In the genomic region with DNA sequence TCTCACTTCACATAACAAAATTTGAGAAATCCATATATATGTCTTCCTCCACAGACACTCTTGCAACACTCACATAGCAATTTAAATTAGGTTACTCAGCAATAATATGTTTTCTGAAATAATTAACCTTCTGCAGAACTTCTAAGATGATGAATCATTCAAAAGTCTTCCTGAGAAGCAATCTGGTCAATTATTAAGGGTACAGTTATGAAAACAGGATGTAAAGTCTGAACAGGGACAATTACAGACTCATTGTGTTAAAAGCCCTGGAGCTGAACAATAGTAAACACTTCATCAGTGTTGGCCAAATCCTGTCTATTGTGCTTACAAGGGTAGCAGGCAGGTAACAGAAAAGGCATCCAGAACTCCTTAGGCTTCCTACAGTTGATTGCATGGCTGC, we compare ENCODE assay signal across 7 cellular contexts.
DNase-seq lines count a peak whose midpoint lies in the region; ATAC-seq, FAIRE-seq and TF ChIP-seq lines count a peak whose summit lies in the region.

No MANE protein-coding gene starts in this region.

- H3K9me3 Mint-ChIP-seq in chondrocyte (ENCODE audit: low read depth) = no peaks in the 10 kb centered on the region
- H3K9me3 Mint-ChIP-seq in activated CD4-positive, alpha-beta T cell treated with anti-CD3 and anti-CD28 coated beads, Interleukin-2, amount 10 ng/mL, durations not matched to agents 7 days and 5 days = no peaks in the 10 kb centered on the region

- H3K27ac Mint-ChIP-seq in chondrocyte (ENCODE audit: unreplicated experiment) = no peak overlapping the region
- H3K27ac Mint-ChIP-seq in activated CD4-positive, alpha-beta T cell treated with anti-CD3 and anti-CD28 coated beads, Interleukin-2, amount 10 ng/mL, durations not matched to agents 7 days and 5 days = no peak overlapping the region

- peak; percentile 17 for DNase-seq in RWPE1 (ENCODE audit: low spot score)
- peak; percentile 81 for DNase-seq in pulmonary artery endothelial cell (ENCODE audit: low read depth, low spot score)
- no peak for DNase-seq in chondrocyte (ENCODE audit: low spot score)
- no peak for DNase-seq in activated CD4-positive, alpha-beta T cell treated with anti-CD3 and anti-CD28 coated beads, Interleukin-2, amount 10 ng/mL, durations not matched to agents 7 days and 5 days
- DNase-seq in frontal cortex (ENCODE audit: low spot score in 2 of 2) = no peak

- no peak overlapping the region for H3K4me3 Mint-ChIP-seq in chondrocyte (ENCODE audit: unreplicated experiment)
- no peak overlapping the region for H3K4me3 Mint-ChIP-seq in activated CD4-positive, alpha-beta T cell treated with anti-CD3 and anti-CD28 coated beads, Interleukin-2, amount 10 ng/mL, durations not matched to agents 7 days and 5 days

- no peak overlapping the region for H3K27ac ChIP-seq in RWPE1

- CTCF ChIA-PET in RWPE1 (lab: Yijun Ruan, JAX) = no interaction called here
- CTCF ChIA-PET in activated CD4-positive, alpha-beta T cell treated with anti-CD3 and anti-CD28 coated beads, Interleukin-2, amount 10 ng/mL, durations not matched to agents 7 days and 5 days (lab: Charles Lee) = no interaction called here

- peaks cover 36% of the 10 kb centered on the region for H3K4me1 Mint-ChIP-seq in chondrocyte (ENCODE audit: low read depth)
- peaks cover 2% of the 10 kb centered on the region for H3K4me1 Mint-ChIP-seq in activated CD4-positive, alpha-beta T cell treated with anti-CD3 and anti-CD28 coated beads, Interleukin-2, amount 10 ng/mL, durations not matched to agents 7 days and 5 days

- H3K27me3 Mint-ChIP-seq in chondrocyte (ENCODE audit: low read depth) = no peaks in the 10 kb centered on the region
- peaks cover 18% of the 10 kb centered on the region for H3K27me3 Mint-ChIP-seq in activated CD4-positive, alpha-beta T cell treated with anti-CD3 and anti-CD28 coated beads, Interleukin-2, amount 10 ng/mL, durations not matched to agents 7 days and 5 days

- no peak for TF ChIP-seq CTCF in RWPE1 (conservative IDR thresholded peaks at IDR 0.05; ENCODE audit: low read depth)
- no peak for TF ChIP-seq CTCF in chondrocyte (IDR thresholded peaks at IDR 0.05)

- no peaks in the 10 kb centered on the region for H3K36me3 Mint-ChIP-seq in chondrocyte (ENCODE audit: low read depth)
- no peaks in the 10 kb centered on the region for H3K36me3 Mint-ChIP-seq in activated CD4-positive, alpha-beta T cell treated with anti-CD3 and anti-CD28 coated beads, Interleukin-2, amount 10 ng/mL, durations not matched to agents 7 days and 5 days (ENCODE audit: low read depth)

- ATAC-seq in GM19324 (IDR thresholded peaks at IDR 0.05; ENCODE audit: low FRiP score, unreplicated experiment) (peak; percentile 62), HG03060 (IDR thresholded peaks at IDR 0.05; ENCODE audit: low read depth, unreplicated experiment) (peak; percentile 71)

- no peak for FAIRE-seq in frontal cortex (lab: Jason Lieb, UNC)

- POLR2A ChIA-PET in RWPE1 (lab: Yijun Ruan, JAX; ENCODE audit: low non-redundant PET) = no interaction called here
- POLR2A ChIA-PET in activated CD4-positive, alpha-beta T cell treated with anti-CD3 and anti-CD28 coated beads, Interleukin-2, amount 10 ng/mL, durations not matched to agents 7 days and 5 days (lab: Charles Lee) = no interaction called here

Comparison
In these comparisons a context has a peak if more than half of its experiments do, and no peak if none do; other contexts are left out.
1. DNase-seq: peak in RWPE1 (single experiment) and pulmonary artery endothelial cell (single experiment); none in chondrocyte (single experiment), activated CD4-positive, alpha-beta T cell treated with anti-CD3 and anti-CD28 coated beads, Interleukin-2, amount 10 ng/mL, durations not matched to agents 7 days and 5 days (single experiment) and frontal cortex (0 of 2).